ENCODE assay signal across 9 cellular contexts in the genomic region with DNA sequence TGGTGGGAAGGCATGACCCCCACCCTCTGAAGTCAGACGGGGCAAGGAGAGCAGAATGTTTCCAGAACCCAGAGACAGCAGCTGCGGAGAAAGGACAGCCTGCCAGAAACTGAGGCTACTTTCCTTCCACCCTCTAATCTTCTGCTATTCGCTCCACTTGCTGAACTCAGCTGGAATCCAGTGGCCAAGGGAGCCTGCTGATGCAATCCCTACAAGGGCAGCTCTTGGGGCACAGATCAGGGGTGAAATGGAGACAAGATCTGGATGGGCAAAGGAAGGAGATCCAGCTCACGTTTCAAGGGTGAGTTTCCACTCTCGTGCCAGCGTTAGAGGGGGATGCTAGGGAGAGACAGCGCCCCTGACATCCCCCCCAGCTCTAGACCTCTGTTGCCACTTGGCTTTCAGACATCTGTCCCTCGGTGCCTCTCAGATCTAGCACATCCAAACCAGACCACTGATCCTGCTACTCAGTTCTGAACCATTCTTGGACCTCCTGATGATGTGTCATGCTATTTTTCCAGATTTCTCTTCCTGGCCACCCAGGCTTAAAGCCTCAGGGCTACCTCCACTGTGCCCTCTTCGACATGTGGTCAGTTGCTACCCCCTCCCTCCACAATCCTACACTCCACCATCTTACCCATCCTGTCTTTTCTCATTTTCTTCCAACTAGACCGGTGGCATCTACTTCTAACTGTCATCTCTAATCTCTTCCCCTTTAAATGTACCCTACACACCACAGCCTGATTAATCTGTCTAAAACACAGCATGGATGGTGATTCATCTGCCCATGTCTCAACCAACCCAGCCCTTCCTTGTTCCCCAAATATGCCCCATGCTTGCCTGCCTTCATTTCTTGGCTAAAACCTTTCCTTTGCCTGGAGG.
DNase-seq lines count a peak whose midpoint lies in the region; ATAC-seq, FAIRE-seq and TF ChIP-seq lines count a peak whose summit lies in the region.
"Had no signal": no experiment of that assay in that cellular context is flagged by ENCODE, and none has a peak within 500 bp of the region (broad histone marks: within the 10 kb centered on the region; RNA-seq: fewer than 3 reads in every experiment).

No MANE protein-coding gene starts in this region.

- H3K4me3 ChIP-seq in A549: no peak overlapping the region; the same call in 2 of the 3 replicates
- H3K4me3 ChIP-seq in keratinocyte (ENCODE audit: control insufficient read depth in 2 of 3, extremely low read depth in 1 of 3, insufficient read depth in 2 of 3, low read depth in 1 of 3, low read length in 3 of 3): no peak overlapping the region
- H3K4me3 ChIP-seq: BLaER1 had no signal

- no peak overlapping the region for H3K4me3 Mint-ChIP-seq in WTC11
- H3K4me3 Mint-ChIP-seq in activated T-cell treated with anti-CD3 and anti-CD28 coated beads, Interleukin-2, amount 50 U/mL, for 4 hours: no peak overlapping the region

- H3K4me2 ChIP-seq in A549 (peak overlapping the region; percentile 94), keratinocyte (ENCODE audit: control insufficient read depth, extremely low read depth, insufficient read depth, low read depth, low read length) (peak overlapping the region; percentile 63)
- H3K4me2 ChIP-seq: BLaER1 had no signal

- POLR2A ChIA-PET in A549 (lab: Yijun Ruan, JAX): interaction anchor here (1.6 to 6.0 kb wide), 3 partner anchors 10 to 25 kb away, joined by 6 to 93 read pairs (median 49); no protein-coding TSS in a partner anchor
- POLR2A ChIA-PET in WTC11 (lab: Charles Lee): interaction anchor here (0.9 kb wide), 1 partner anchor 10 kb away, joined by 3 read pairs; no protein-coding TSS in a partner anchor

- H3K4me1 Mint-ChIP-seq in WTC11: peaks cover 23% of the 10 kb centered on the region
- peaks cover 17% of the 10 kb centered on the region for H3K4me1 Mint-ChIP-seq in activated T-cell treated with anti-CD3 and anti-CD28 coated beads, Interleukin-2, amount 50 U/mL, for 4 hours (ENCODE audit: low read depth)

- H3K27ac Mint-ChIP-seq in WTC11: no peak overlapping the region

- peak overlapping the region; percentile 42 for H2AFZ ChIP-seq in keratinocyte (ENCODE audit: control insufficient read depth, low read length)

- WGBS in A549 (ENCODE audit: missing lambda C conversion rate): 27% methylated on average over 10 of the region's 10 CpGs

- ATAC-seq in A549 (peak; percentile 69 to 78), WTC11 (no peak)
- ATAC-seq in stimulated activated naive CD8-positive, alpha-beta T cell treated with anti-CD3 and anti-CD28 coated beads, Interleukin-15, Interleukin-2, amounts not matched to agents 100 U/mL and 50 U/mL, for 24 hours: no peak
- no peak for ATAC-seq in activated T-cell treated with anti-CD3 and anti-CD28 coated beads, Interleukin-2, amount 50 U/mL, for 4 hours

- dilution Hi-C loops in keratinocyte (cut with MboI; ENCODE audit: extremely low pct_ligation_motif_present, low sequenced_read_pairs): no loop called here

- peak overlapping the region; percentile 13 for H3K9ac ChIP-seq in keratinocyte (ENCODE audit: control insufficient read depth, extremely low read depth, insufficient read depth, low read length)
- H3K9ac ChIP-seq: BLaER1 had no signal

- no peaks in the 10 kb centered on the region for H4K20me1 ChIP-seq in keratinocyte (ENCODE audit: control insufficient read depth, extremely low read depth, insufficient read depth, low read length)
- H4K20me1 ChIP-seq: BLaER1 had no signal

- peaks cover 2% of the 10 kb centered on the region for H3K9me3 Mint-ChIP-seq in WTC11
- peaks cover 2% of the 10 kb centered on the region for H3K9me3 Mint-ChIP-seq in activated T-cell treated with anti-CD3 and anti-CD28 coated beads, Interleukin-2, amount 50 U/mL, for 4 hours

- peaks cover under 1% of the 10 kb centered on the region; the same call in 1 of the 3 replicates for H3K9me3 ChIP-seq in A549
- H3K9me3 ChIP-seq in keratinocyte (ENCODE audit: control insufficient read depth, low read depth, low read length): no peaks in the 10 kb centered on the region
- H3K9me3 ChIP-seq: BLaER1 had no signal

- TF ChIP-seq CTCF in A549 (IDR thresholded peaks at IDR 0.05) (no peak), WTC11 (IDR thresholded peaks at IDR 0.05) (no peak), keratinocyte (optimal IDR thresholded peaks at IDR 0.05 in 1 of 3, IDR thresholded peaks at IDR 0.05 in 1 of 3, conservative IDR thresholded peaks at IDR 0.05 in 1 of 3; ENCODE audit: extremely low read depth in 1 of 3, insufficient read depth in 2 of 3, low read length in 3 of 3) (no peak)

- no peak for TF ChIP-seq POLR2A in A549 (IDR thresholded peaks at IDR 0.05; ENCODE audit: low read length)

- H3K27me3 ChIP-seq in keratinocyte (ENCODE audit: control insufficient read depth, extremely low read depth, insufficient read depth, low read length): no peaks in the 10 kb centered on the region
- H3K27me3 ChIP-seq: BLaER1 had no signal

- H3K9me1 ChIP-seq in keratinocyte (ENCODE audit: control insufficient read depth, extremely low read depth, insufficient read depth, low read length): no peaks in the 10 kb centered on the region

- DNase-seq in A549 (ENCODE audit: low read depth in 1 of 2, low spot score in 1 of 2) (peak; percentile 79 to 80), HTR-8/SVneo (ENCODE audit: insufficient read length, low spot score) (no peak), WTC11 (ENCODE audit: low spot score) (no peak), keratinocyte (ENCODE audit: low read depth, low spot score) (no peak), SHP77 (lab: John Stamatoyannopoulos, UW) (no peak), RKO (ENCODE audit: low spot score) (no peak)
- no peak for DNase-seq in stimulated activated naive CD8-positive, alpha-beta T cell treated with anti-CD3 and anti-CD28 coated beads, Interleukin-15, Interleukin-2, amounts not matched to agents 100 U/mL and 50 U/mL, for 24 hours
- DNase-seq in activated T-cell treated with anti-CD3 and anti-CD28 coated beads, Interleukin-2, amount 50 U/mL, for 4 hours: no peak

- peak; percentile 70 to 79; a peak in 3 of 5 replicates for TF ChIP-seq EP300 in A549 (IDR thresholded peaks at IDR 0.05)

- no peaks in the 10 kb centered on the region for H3K36me3 Mint-ChIP-seq in WTC11
- no peaks in the 10 kb centered on the region for H3K36me3 Mint-ChIP-seq in activated T-cell treated with anti-CD3 and anti-CD28 coated beads, Interleukin-2, amount 50 U/mL, for 4 hours (ENCODE audit: insufficient read depth)

- no peaks in the 10 kb centered on the region for H3K36me3 ChIP-seq in keratinocyte (ENCODE audit: control insufficient read depth in 2 of 2, extremely low read depth in 1 of 2, insufficient read depth in 2 of 2, low read length in 2 of 2)
- H3K36me3 ChIP-seq: BLaER1 had no signal

- H3K4me1 ChIP-seq in A549: peaks cover 83% of the 10 kb centered on the region
- H3K4me1 ChIP-seq in keratinocyte (ENCODE audit: control insufficient read depth, extremely low read depth, insufficient read depth, low read length): peaks cover 46% of the 10 kb centered on the region

- FAIRE-seq in A549 (lab: Jason Lieb, UNC): peak; percentile 63
- FAIRE-seq in HTR-8/SVneo (lab: Jason Lieb, UNC): peak; percentile 16
- FAIRE-seq in keratinocyte (lab: Jason Lieb, UNC): peak; percentile 88

- peak overlapping the region; percentile 89 to 99 for H3K27ac ChIP-seq in A549
- peak overlapping the region; percentile 71 for H3K27ac ChIP-seq in keratinocyte (ENCODE audit: control insufficient read depth, insufficient read depth, low read length)
- H3K27ac ChIP-seq: BLaER1 had no signal

- CTCF ChIA-PET in A549 (lab: Yijun Ruan, JAX) (interaction anchor here (0.5 to 5.8 kb wide), 11 partner anchors 10 to 582 kb away, joined by 3 to 49 read pairs (median 6); no protein-coding TSS in a partner anchor), WTC11 (lab: Charles Lee) (interaction anchor here (2.0 kb wide), 2 partner anchors 11 to 52 kb away, joined by 6 to 15 read pairs; no protein-coding TSS in a partner anchor)

- TF ChIP-seq RAD21 in A549 (conservative IDR thresholded peaks at IDR 0.05 in 1 of 2, IDR thresholded peaks at IDR 0.05 in 1 of 2): peak in 1 of 2 experiments; percentile 33; a peak in 3 of 5 replicates

- no peaks in the 10 kb centered on the region for H3K79me2 ChIP-seq in keratinocyte (ENCODE audit: control insufficient read depth, insufficient read depth, low read length)

- H3K27me3 Mint-ChIP-seq in WTC11 (ENCODE audit: low read depth): peaks cover 11% of the 10 kb centered on the region
- H3K27me3 Mint-ChIP-seq in activated T-cell treated with anti-CD3 and anti-CD28 coated beads, Interleukin-2, amount 50 U/mL, for 4 hours (ENCODE audit: low read depth): peaks cover 19% of the 10 kb centered on the region

TF ChIP-seq in A549, 52 proteins besides CTCF, POLR2A, EP300 and RAD21 (continues in another document):
- TF ChIP-seq JUNB (IDR thresholded peaks at IDR 0.05) (peak; percentile 82), HOXB13 (CRISPR knock-in tag; IDR thresholded peaks at IDR 0.05; ENCODE audit: low read depth) (no peak; the same call in none of the 2 replicates), SREBF2 (IDR thresholded peaks at IDR 0.05) (no peak), ZFP36 (IDR thresholded peaks at IDR 0.05; ENCODE audit: borderline replicate concordance, partially characterized antibody) (no peak)
- TF ChIP-seq, protein P1, sequence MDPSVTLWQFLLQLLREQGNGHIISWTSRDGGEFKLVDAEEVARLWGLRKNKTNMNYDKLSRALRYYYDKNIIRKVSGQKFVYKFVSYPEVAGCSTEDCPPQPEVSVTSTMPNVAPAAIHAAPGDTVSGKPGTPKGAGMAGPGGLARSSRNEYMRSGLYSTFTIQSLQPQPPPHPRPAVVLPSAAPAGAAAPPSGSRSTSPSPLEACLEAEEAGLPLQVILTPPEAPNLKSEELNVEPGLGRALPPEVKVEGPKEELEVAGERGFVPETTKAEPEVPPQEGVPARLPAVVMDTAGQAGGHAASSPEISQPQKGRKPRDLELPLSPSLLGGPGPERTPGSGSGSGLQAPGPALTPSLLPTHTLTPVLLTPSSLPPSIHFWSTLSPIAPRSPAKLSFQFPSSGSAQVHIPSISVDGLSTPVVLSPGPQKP (IDR thresholded peaks at IDR 0.05; ENCODE audit: low read depth, low read length): no peak

TF ChIP-seq in WTC11, 78 proteins besides CTCF, POLR2A, EP300 and RAD21 (continues in another document):
- no peak for TF ChIP-seq NR1H2 (CRISPR knock-in tag; IDR thresholded peaks at IDR 0.05)
- TF ChIP-seq NFYB (CRISPR knock-in tag; conservative IDR thresholded peaks at IDR 0.05; ENCODE audit: low read depth): no peak
- peak; percentile 97 for TF ChIP-seq GABPB1 (CRISPR knock-in tag; IDR thresholded peaks at IDR 0.05)
- no peak for TF ChIP-seq ZNF423 (CRISPR knock-in tag; IDR thresholded peaks at IDR 0.05)
- TF ChIP-seq CBFB (CRISPR knock-in tag; IDR thresholded peaks at IDR 0.05; ENCODE audit: low read depth): no peak

Comparison
In these comparisons a context has a peak if more than half of its experiments do, and no peak if none do; other contexts are left out.
1. ATAC-seq: peak in A549 (2 of 2); none in WTC11 (single experiment), stimulated activated naive CD8-positive, alpha-beta T cell treated with anti-CD3 and anti-CD28 coated beads, Interleukin-15, Interleukin-2, amounts not matched to agents 100 U/mL and 50 U/mL, for 24 hours (single experiment) and activated T-cell treated with anti-CD3 and anti-CD28 coated beads, Interleukin-2, amount 50 U/mL, for 4 hours (0 of 2).
2. DNase-seq: peak in A549 (2 of 2); none in HTR-8/SVneo (single experiment), WTC11 (single experiment), keratinocyte (single experiment), SHP77 (0 of 2), stimulated activated naive CD8-positive, alpha-beta T cell treated with anti-CD3 and anti-CD28 coated beads, Interleukin-15, Interleukin-2, amounts not matched to agents 100 U/mL and 50 U/mL, for 24 hours (single experiment), RKO (single experiment) and activated T-cell treated with anti-CD3 and anti-CD28 coated beads, Interleukin-2, amount 50 U/mL, for 4 hours (single experiment).